In genomic region chr2:81523344-81523743, GRCh38 we compare ENCODE assay signal across 19 cellular contexts.
"Had no signal": no experiment of that assay in that cellular context is flagged by ENCODE, and none has a peak within 500 bp of the region (broad histone marks: within the 10 kb centered on the region; RNA-seq: fewer than 3 reads in every experiment).

No MANE protein-coding gene starts in this region.

- H3K4me1 Mint-ChIP-seq: naive thymus-derived CD4-positive, alpha-beta T cell; nephron progenitor cell had no signal

- H3K36me3 ChIP-seq: esophagus muscularis mucosa, gastroesophageal sphincter, neutrophil, right atrium auricular region, sigmoid colon, uterus had no signal

- FAIRE-seq: islet of Langerhans had no signal

- ATAC-seq: gastroesophageal sphincter; naive thymus-derived CD4-positive, alpha-beta T cell had no signal

- H3K4me1 ChIP-seq: esophagus muscularis mucosa, gastroesophageal sphincter, right atrium auricular region, sigmoid colon, uterus had no signal

- H3K9me3 Mint-ChIP-seq: nephron progenitor cell had no signal

- H3K4me3 Mint-ChIP-seq: naive thymus-derived CD4-positive, alpha-beta T cell; nephron progenitor cell had no signal

- DNase-seq: cortex of kidney; dorsolateral prefrontal cortex; effector memory CD4-positive, alpha-beta T cell; glutamatergic neuron; kidney glomerular epithelial cell; naive thymus-derived CD4-positive, alpha-beta T cell; nephron progenitor cell; sigmoid colon; stimulated activated CD4-positive, alpha-beta T cell treated with anti-CD3 and anti-CD28 coated beads, Interleukin-2, amount 100 ng/mL, for 24 hours; stimulated activated naive CD4-positive, alpha-beta T cell treated with Interleukin-2 at 50 U/mL for 16 hours; trophoblast cell; uterus had no signal

- H3K27me3 ChIP-seq: dorsolateral prefrontal cortex, esophagus muscularis mucosa, gastroesophageal sphincter, neutrophil, right atrium auricular region, sigmoid colon, uterus had no signal

- H3K27me3 Mint-ChIP-seq: naive thymus-derived CD4-positive, alpha-beta T cell had no signal

- H3K27ac Mint-ChIP-seq: naive thymus-derived CD4-positive, alpha-beta T cell; nephron progenitor cell had no signal

- H3K27ac ChIP-seq: dorsolateral prefrontal cortex, epithelial cell of prostate, esophagus muscularis mucosa, gastroesophageal sphincter, neutrophil, right atrium auricular region, sigmoid colon, skin epidermis, uterus had no signal

- H3K4me3 ChIP-seq: dorsolateral prefrontal cortex, esophagus muscularis mucosa, gastroesophageal sphincter, right atrium auricular region, sigmoid colon, skin epidermis, uterus had no signal
